In the genomic region with DNA sequence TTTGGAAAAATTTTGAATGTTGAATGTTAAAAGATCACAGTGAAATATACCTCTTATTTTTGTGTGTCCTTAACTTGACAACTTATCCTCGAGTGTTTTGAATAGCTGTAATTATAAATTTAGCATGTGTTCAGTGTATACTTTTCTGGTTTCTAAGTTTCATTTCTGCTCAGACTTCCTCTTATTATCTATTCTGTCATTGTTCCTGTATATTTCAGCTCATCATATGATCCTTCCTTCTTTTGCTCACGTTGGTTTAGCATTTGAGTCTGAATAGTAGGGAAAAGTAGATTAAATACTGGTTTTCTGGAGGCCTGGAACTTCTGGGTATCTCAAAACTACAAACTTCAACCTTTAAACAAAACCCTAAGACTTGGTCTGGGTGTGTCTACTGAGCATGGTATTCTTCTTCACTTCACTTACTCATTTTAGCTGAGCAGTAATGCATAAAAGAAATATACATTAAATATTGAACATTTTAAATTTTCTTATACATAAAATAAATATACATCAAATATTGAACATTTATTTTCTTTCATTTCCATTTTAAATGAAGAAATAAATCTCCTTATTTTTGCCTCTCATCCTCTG, we compare ENCODE assay signal across 11 cellular contexts. TPM values are rescaled to one million over a fixed set of nuclear protein-coding genes. Genes with fewer than 3 reads are reported as not detected.
DNase-seq lines count a peak whose midpoint lies in the region; ATAC-seq and TF ChIP-seq lines count a peak whose summit lies in the region.
"Had no signal": no experiment of that assay in that cellular context is flagged by ENCODE, and none has a peak within 500 bp of the region (broad histone marks: within the 10 kb centered on the region; RNA-seq: fewer than 3 reads in every experiment).

No MANE protein-coding gene starts in this region.

- no peak for TF ChIP-seq CTCF in SK-N-SH (IDR thresholded peaks at IDR 0.05)
- no peak for TF ChIP-seq CTCF in OCI-LY3 (IDR thresholded peaks at IDR 0.05; ENCODE audit: low read depth, low read length)
- no peak for TF ChIP-seq CTCF in esophagus squamous epithelium (IDR thresholded peaks at IDR 0.05)
- no peak for TF ChIP-seq CTCF in osteocyte (IDR thresholded peaks at IDR 0.05)

- CTCF ChIA-PET in SK-N-SH (lab: Yijun Ruan, JAX) = interaction anchor here (0.9 to 1.0 kb wide), 2 partner anchors 13 to 18 kb away, joined by 3 read pairs; no protein-coding TSS in a partner anchor

- no peaks in the 10 kb centered on the region for H3K27me3 Mint-ChIP-seq in T-helper 2 cell treated with Interferon-gamma antibody and Interleukin-4, amounts not matched to agents 5 μg/mL and 100 μg/mL, for 36 hours (ENCODE audit: low read depth)
- no peaks in the 10 kb centered on the region for H3K27me3 Mint-ChIP-seq in osteocyte (ENCODE audit: unreplicated experiment)

- H3K4me3 Mint-ChIP-seq in T-helper 2 cell treated with Interferon-gamma antibody and Interleukin-4, amounts not matched to agents 5 μg/mL and 100 μg/mL, for 36 hours = no peak overlapping the region
- H3K4me3 Mint-ChIP-seq in osteocyte (ENCODE audit: unreplicated experiment) = no peak overlapping the region

- H3K9me3 ChIP-seq in SK-N-SH (no peaks in the 10 kb centered on the region), OCI-LY3 (ENCODE audit: insufficient read depth, low read length) (peaks cover 7% of the 10 kb centered on the region; the same call in 1 of the 2 replicates), esophagus squamous epithelium (no peaks in the 10 kb centered on the region)

- no peak overlapping the region for H3K4me2 ChIP-seq in SK-N-SH
- H3K4me2 ChIP-seq in OCI-LY3 (ENCODE audit: low read length) = peak overlapping the region; percentile 40

- H3F3A ChIP-seq in SK-N-SH (replicated peaks; ENCODE audit: insufficient read depth) = no peaks in the 10 kb centered on the region

- H3K27me3 ChIP-seq in SK-N-SH (ENCODE audit: insufficient read depth) (no peaks in the 10 kb centered on the region), OCI-LY3 (ENCODE audit: low read depth, low read length) (no peaks in the 10 kb centered on the region), esophagus squamous epithelium (no peaks in the 10 kb centered on the region)

- TF ChIP-seq EP300 in SK-N-SH (IDR thresholded peaks at IDR 0.05; ENCODE audit: borderline replicate concordance in 1 of 2, low read depth in 1 of 2, low read length in 1 of 2) = no peak

- H3K27ac ChIP-seq in SK-N-SH (ENCODE audit: low read depth in 2 of 2, low read length in 1 of 2) = no peak overlapping the region
- H3K27ac ChIP-seq in OCI-LY3 (ENCODE audit: low read length) = peak overlapping the region; percentile 36
- no peak overlapping the region for H3K27ac ChIP-seq in esophagus squamous epithelium

- POLR2A ChIA-PET in SK-N-SH (lab: Yijun Ruan, JAX) = no interaction called here

- H4K20me1 ChIP-seq in SK-N-SH (ENCODE audit: insufficient read depth) = no peaks in the 10 kb centered on the region
- no peaks in the 10 kb centered on the region for H4K20me1 ChIP-seq in OCI-LY3 (ENCODE audit: insufficient read depth, low read length)

- 0 out of 2 replicates have a peak overlapping the region, but pooled peaks have one; percentile 47 for H2AFZ ChIP-seq in SK-N-SH (ENCODE audit: low read depth)
- H2AFZ ChIP-seq in OCI-LY3 (ENCODE audit: low read depth, low read length) = no peak overlapping the region

- TF ChIP-seq POLR2A in esophagus squamous epithelium (IDR thresholded peaks at IDR 0.05) = no peak

- intact Hi-C loops in sciatic nerve (cut with DNase I) (no loop called here), esophagus squamous epithelium (cut with DNase I) (no loop called here)

- H3K4me1 Mint-ChIP-seq in T-helper 2 cell treated with Interferon-gamma antibody and Interleukin-4, amounts not matched to agents 5 μg/mL and 100 μg/mL, for 36 hours (ENCODE audit: low read depth) = peaks cover 29% of the 10 kb centered on the region
- no peaks in the 10 kb centered on the region for H3K4me1 Mint-ChIP-seq in osteocyte (ENCODE audit: unreplicated experiment)

- TF ChIP-seq RAD21 in SK-N-SH (IDR thresholded peaks at IDR 0.05; ENCODE audit: low read length) = no peak

- H3K36me3 ChIP-seq in SK-N-SH (replicated peaks in 1 of 2; ENCODE audit: control insufficient read depth in 1 of 2, insufficient read depth in 2 of 2, low read length in 1 of 2) = no peaks in the 10 kb centered on the region
- peaks cover 11% of the 10 kb centered on the region for H3K36me3 ChIP-seq in OCI-LY3 (replicated peaks; ENCODE audit: low read depth, low read length)
- H3K36me3 ChIP-seq in esophagus squamous epithelium = no peaks in the 10 kb centered on the region

- H3K27ac Mint-ChIP-seq in T-helper 2 cell treated with Interferon-gamma antibody and Interleukin-4, amounts not matched to agents 5 μg/mL and 100 μg/mL, for 36 hours = no peak overlapping the region
- no peak overlapping the region for H3K27ac Mint-ChIP-seq in osteocyte (ENCODE audit: unreplicated experiment)

- H3K9me3 Mint-ChIP-seq in T-helper 2 cell treated with Interferon-gamma antibody and Interleukin-4, amounts not matched to agents 5 μg/mL and 100 μg/mL, for 36 hours = peaks cover 10% of the 10 kb centered on the region
- H3K9me3 Mint-ChIP-seq in osteocyte (ENCODE audit: unreplicated experiment) = peaks cover 7% of the 10 kb centered on the region

- no peak overlapping the region for H3K9ac ChIP-seq in SK-N-SH
- H3K9ac ChIP-seq in OCI-LY3 (ENCODE audit: low read length) = no peak overlapping the region

- H3K79me2 ChIP-seq in SK-N-SH (ENCODE audit: insufficient read depth) (no peaks in the 10 kb centered on the region), OCI-LY3 (ENCODE audit: low read length) (no peaks in the 10 kb centered on the region)

- no peaks in the 10 kb centered on the region for H3K9me2 ChIP-seq in SK-N-SH

- DNase-seq in SK-N-SH (no peak), sciatic nerve (ENCODE audit: low spot score) (no peak), esophagus squamous epithelium (lab: John Stamatoyannopoulos, UW) (no peak), osteocyte (ENCODE audit: extremely low spot score, unreplicated experiment) (no peak)
- DNase-seq in T-helper 2 cell treated with Interferon-gamma antibody and Interleukin-4, amounts not matched to agents 5 μg/mL and 100 μg/mL, for 36 hours (ENCODE audit: low spot score) = no peak
- DNase-seq: 8988T had no signal

- ATAC-seq in SK-N-SH treated with all-trans-retinoic acid at 6 μM for 48 hours (no peak), HG02798 (IDR thresholded peaks at IDR 0.05; ENCODE audit: poor library complexity, unreplicated experiment) (peak; percentile 62), sciatic nerve (peak; percentile 61)

- peaks cover 6% of the 10 kb centered on the region for H3K36me3 Mint-ChIP-seq in T-helper 2 cell treated with Interferon-gamma antibody and Interleukin-4, amounts not matched to agents 5 μg/mL and 100 μg/mL, for 36 hours (ENCODE audit: low read depth)
- H3K36me3 Mint-ChIP-seq in osteocyte (ENCODE audit: unreplicated experiment) = no peaks in the 10 kb centered on the region

- WGBS in SK-N-SH (ENCODE audit: low lambda C conversion rate) = 91% methylated on average over 2 of the region's 2 CpGs
- 26 to 36% methylated on average over 2 of the region's 2 CpGs for WGBS in esophagus squamous epithelium, 2 donors

- H3K4me3 ChIP-seq in SK-N-SH (ENCODE audit: low read depth in 2 of 2, low read length in 1 of 2) (no peak overlapping the region), OCI-LY3 (ENCODE audit: low read length) (no peak overlapping the region), esophagus squamous epithelium (no peak overlapping the region)

- peaks cover 0 to 4% of the 10 kb centered on the region in 2 experiments; a peak in 1 of 4 replicates for H3K4me1 ChIP-seq in SK-N-SH (ENCODE audit: control insufficient read depth in 1 of 2, insufficient read depth in 2 of 2, low read depth in 1 of 2, low read length in 1 of 2)
- H3K4me1 ChIP-seq in OCI-LY3 (ENCODE audit: low read length) = peaks cover 33% of the 10 kb centered on the region
- no peaks in the 10 kb centered on the region for H3K4me1 ChIP-seq in esophagus squamous epithelium

TF ChIP-seq in SK-N-SH, 30 proteins besides CTCF, POLR2A, EP300 and RAD21 (continues in another document):
- TF ChIP-seq USF1 (IDR thresholded peaks at IDR 0.05; ENCODE audit: borderline replicate concordance, low read depth) (no peak), FOXJ3 (CRISPR knock-in tag; IDR thresholded peaks at IDR 0.05) (no peak), NFIC (IDR thresholded peaks at IDR 0.05; ENCODE audit: borderline replicate concordance) (no peak), GABPA (IDR thresholded peaks at IDR 0.05; ENCODE audit: low read depth) (no peak), MEF2A (IDR thresholded peaks at IDR 0.05; ENCODE audit: borderline replicate concordance, low read depth) (no peak)

TF ChIP-seq in SK-N-SH treated with all-trans-retinoic acid at 6 μM for 48 hours, 23 proteins besides CTCF, POLR2A, EP300 and RAD21:
- TF ChIP-seq PPARA (CRISPR knock-in tag; IDR thresholded peaks at IDR 0.05; ENCODE audit: borderline replicate concordance) = no peak
- no peak for TF ChIP-seq ZNF70 (CRISPR knock-in tag; IDR thresholded peaks at IDR 0.05)
- TF ChIP-seq SNAI2 (CRISPR knock-in tag; IDR thresholded peaks at IDR 0.05) = no peak
- TF ChIP-seq, protein P1, sequence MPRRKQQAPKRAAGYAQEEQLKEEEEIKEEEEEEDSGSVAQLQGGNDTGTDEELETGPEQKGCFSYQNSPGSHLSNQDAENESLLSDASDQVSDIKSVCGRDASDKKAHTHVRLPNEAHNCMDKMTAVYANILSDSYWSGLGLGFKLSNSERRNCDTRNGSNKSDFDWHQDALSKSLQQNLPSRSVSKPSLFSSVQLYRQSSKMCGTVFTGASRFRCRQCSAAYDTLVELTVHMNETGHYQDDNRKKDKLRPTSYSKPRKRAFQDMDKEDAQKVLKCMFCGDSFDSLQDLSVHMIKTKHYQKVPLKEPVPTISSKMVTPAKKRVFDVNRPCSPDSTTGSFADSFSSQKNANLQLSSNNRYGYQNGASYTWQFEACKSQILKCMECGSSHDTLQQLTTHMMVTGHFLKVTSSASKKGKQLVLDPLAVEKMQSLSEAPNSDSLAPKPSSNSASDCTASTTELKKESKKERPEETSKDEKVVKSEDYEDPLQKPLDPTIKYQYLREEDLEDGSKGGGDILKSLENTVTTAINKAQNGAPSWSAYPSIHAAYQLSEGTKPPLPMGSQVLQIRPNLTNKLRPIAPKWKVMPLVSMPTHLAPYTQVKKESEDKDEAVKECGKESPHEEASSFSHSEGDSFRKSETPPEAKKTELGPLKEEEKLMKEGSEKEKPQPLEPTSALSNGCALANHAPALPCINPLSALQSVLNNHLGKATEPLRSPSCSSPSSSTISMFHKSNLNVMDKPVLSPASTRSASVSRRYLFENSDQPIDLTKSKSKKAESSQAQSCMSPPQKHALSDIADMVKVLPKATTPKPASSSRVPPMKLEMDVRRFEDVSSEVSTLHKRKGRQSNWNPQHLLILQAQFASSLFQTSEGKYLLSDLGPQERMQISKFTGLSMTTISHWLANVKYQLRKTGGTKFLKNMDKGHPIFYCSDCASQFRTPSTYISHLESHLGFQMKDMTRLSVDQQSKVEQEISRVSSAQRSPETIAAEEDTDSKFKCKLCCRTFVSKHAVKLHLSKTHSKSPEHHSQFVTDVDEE (CRISPR knock-in tag; IDR thresholded peaks at IDR 0.05) = no peak

RNA-seq across cellular contexts. Expression of gene ATP6V1G3, which starts 3.3 kb away (rescaled TPM):
- not detected in 2 replicates for polyA plus RNA-seq in SK-N-SH (2012; rRNA removed)
- 0.20 and 0.31 TPM in 2 replicates for polyA plus RNA-seq in SK-N-SH (2012; cell fraction: cytosol; rRNA removed)
- polyA plus RNA-seq in SK-N-SH (2012; cell fraction: nucleus; rRNA removed) = not detected in 2 replicates
- total RNA-seq in sciatic nerve (not detected), esophagus squamous epithelium (not detected), osteocyte (not detected in 2 replicates)
- total RNA-seq: urinary bladder had no signal
- polyA plus RNA-seq: keratinocyte, urinary bladder had no signal
